8 cellular contexts compared by ENCODE assay signal in the genomic region with DNA sequence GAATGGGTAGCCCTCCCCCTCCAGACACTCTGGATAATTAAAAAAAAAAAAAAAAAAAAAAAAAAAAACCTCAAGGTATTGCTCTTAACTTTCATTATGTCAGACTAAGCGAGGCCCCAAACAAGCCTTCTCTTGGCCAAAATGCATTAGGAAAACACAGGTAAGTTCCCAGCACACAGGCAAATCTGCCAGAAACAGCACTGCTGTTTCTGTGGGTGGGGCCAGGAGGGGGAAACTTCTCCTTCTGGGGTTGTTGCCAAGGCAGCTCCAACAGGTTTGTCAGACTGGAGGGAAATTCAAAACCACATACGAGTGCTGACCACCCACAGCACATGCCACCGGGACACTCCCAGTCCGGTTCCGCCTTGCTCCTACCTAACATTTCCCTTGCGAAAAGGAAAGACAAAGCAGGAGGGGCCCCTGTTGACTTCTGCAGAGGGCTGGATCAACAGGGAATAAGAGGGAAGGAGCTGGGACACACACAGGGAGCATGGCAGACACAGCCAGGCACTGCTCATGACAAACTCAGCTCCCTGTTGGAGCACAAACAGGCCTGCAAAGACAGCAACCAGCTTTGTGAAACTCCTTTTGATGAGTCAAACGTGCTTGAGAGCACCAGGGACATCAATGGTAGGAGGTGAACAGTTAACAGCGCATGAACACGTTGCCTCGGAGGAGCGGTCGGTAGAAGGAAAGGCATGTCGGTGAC. TPM values are rescaled to one million over a fixed set of nuclear protein-coding genes. Genes with fewer than 3 reads are reported as not detected.
DNase-seq lines count a peak whose midpoint lies in the region; ATAC-seq and TF ChIP-seq lines count a peak whose summit lies in the region.

No MANE protein-coding gene starts in this region.

- intact Hi-C loops in Caco-2 (cut with micrococcal nuclease; ENCODE audit: unreplicated experiment), result no loop called here
- intact Hi-C loops in testis (cut with DNase I; ENCODE audit: low total_unique reads), result no loop called here

- H3K27ac ChIP-seq in KOPT-K1 (ENCODE audit: low read depth, low read length, poor library complexity, severe bottlenecking) (peak overlapping the region; percentile 95), muscle layer of colon (ENCODE audit: low read depth, low read length) (peak overlapping the region; percentile 97), testis (peak overlapping the region; percentile 74 to 92)

- no peaks in the 10 kb centered on the region for H3K27me3 Mint-ChIP-seq in Caco-2 (ENCODE audit: insufficient read depth, unreplicated experiment)

- H3K9me3 Mint-ChIP-seq in Caco-2 (ENCODE audit: unreplicated experiment), result no peaks in the 10 kb centered on the region

- 58 to 61% methylated on average over 13 of the region's 13 CpGs for WGBS in testis, 2 donors

- peaks cover 100% of the 10 kb centered on the region for H3K36me3 Mint-ChIP-seq in Caco-2 (ENCODE audit: insufficient read depth, unreplicated experiment)

- H3K4me1 ChIP-seq in Caco-2 (peaks cover 75% of the 10 kb centered on the region), muscle layer of colon (ENCODE audit: insufficient read depth, low read length) (peaks cover 100% of the 10 kb centered on the region), testis (peaks cover 80% of the 10 kb centered on the region), HAP-1 (peaks cover 5% of the 10 kb centered on the region)

- no peak for ATAC-seq in GM21447 (IDR thresholded peaks at IDR 0.05; ENCODE audit: unreplicated experiment)

- H3K27ac Mint-ChIP-seq in Caco-2 (ENCODE audit: unreplicated experiment), result peak overlapping the region; percentile 95

- peaks cover 73% of the 10 kb centered on the region for H3K4me1 Mint-ChIP-seq in Caco-2 (ENCODE audit: low read depth, unreplicated experiment)

- CTCF ChIA-PET in Caco-2 (lab: Charles Lee), result interaction anchor here (1.5 kb wide), 1 partner anchor 27 kb away, joined by 3 read pairs; no protein-coding TSS in a partner anchor

- no peaks in the 10 kb centered on the region for H3K9me3 ChIP-seq in Caco-2
- H3K9me3 ChIP-seq in KOPT-K1 (ENCODE audit: insufficient read depth, low read length, poor library complexity, severe bottlenecking), result no peaks in the 10 kb centered on the region
- H3K9me3 ChIP-seq in muscle layer of colon (ENCODE audit: low read length), result no peaks in the 10 kb centered on the region
- no peaks in the 10 kb centered on the region for H3K9me3 ChIP-seq in testis
- no peaks in the 10 kb centered on the region for H3K9me3 ChIP-seq in HAP-1

- POLR2A ChIA-PET in Caco-2 (lab: Charles Lee), result interaction anchor here (1.4 kb wide), 1 partner anchor 37 kb away, joined by 3 read pairs; no protein-coding TSS in a partner anchor

- H3K9ac ChIP-seq in muscle layer of colon (ENCODE audit: low read length), result peak overlapping the region; percentile 49

- no peak for TF ChIP-seq POLR2A in testis (IDR thresholded peaks at IDR 0.05)

- TF ChIP-seq CTCF in Caco-2 (IDR thresholded peaks at IDR 0.05; ENCODE audit: insufficient read depth in 1 of 2, low read depth in 1 of 2, low read length in 1 of 2, severe bottlenecking in 1 of 2, unreplicated experiment in 1 of 2) (no peak), choroid plexus epithelial cell (conservative IDR thresholded peaks at IDR 0.05; ENCODE audit: low read depth, low read length) (no peak), testis (IDR thresholded peaks at IDR 0.05) (no peak)

- DNase-seq in Caco-2 (peak in 1 of 2 experiments; percentile 57), UCSD-AML1 (lab: John Stamatoyannopoulos, UW; ENCODE audit: unreplicated experiment) (peak; percentile 56), choroid plexus epithelial cell (ENCODE audit: low read depth) (peak; percentile 80), testis (no peak), HAP-1 (ENCODE audit: low spot score in 2 of 2) (no peak)

- H3K4me3 Mint-ChIP-seq in Caco-2 (ENCODE audit: unreplicated experiment), result peak overlapping the region; percentile 3

- no TSS peak for BruUV-seq in Caco-2 (replicated peaks; lab: Mats Ljungman, UMichigan)

- no peaks in the 10 kb centered on the region for H3K27me3 ChIP-seq in Caco-2 (replicated peaks; ENCODE audit: control insufficient read depth, insufficient read depth, low read length)
- no peaks in the 10 kb centered on the region for H3K27me3 ChIP-seq in muscle layer of colon (ENCODE audit: control insufficient read depth in 1 of 2, insufficient read depth in 2 of 2, low read length in 2 of 2)
- H3K27me3 ChIP-seq in testis, result no peaks in the 10 kb centered on the region
- no peaks in the 10 kb centered on the region for H3K27me3 ChIP-seq in HAP-1 (ENCODE audit: low read depth)

- peaks cover 11% of the 10 kb centered on the region for H3K36me3 ChIP-seq in Caco-2 (ENCODE audit: control insufficient read depth, insufficient read depth, low read length)
- peaks cover 78% of the 10 kb centered on the region for H3K36me3 ChIP-seq in KOPT-K1 (ENCODE audit: insufficient read depth, low read length)
- peaks cover 60% of the 10 kb centered on the region for H3K36me3 ChIP-seq in muscle layer of colon (ENCODE audit: insufficient read depth, low read length)
- H3K36me3 ChIP-seq in testis (ENCODE audit: low read depth, missing control alignments), result no peaks in the 10 kb centered on the region
- H3K36me3 ChIP-seq in HAP-1 (replicated peaks), result peaks cover 64% of the 10 kb centered on the region

- H3K4me3 ChIP-seq in Caco-2 (ENCODE audit: low read depth, low read length), result no peak overlapping the region
- no peak overlapping the region for H3K4me3 ChIP-seq in choroid plexus epithelial cell (ENCODE audit: low read depth, low read length)
- H3K4me3 ChIP-seq in muscle layer of colon (ENCODE audit: low read depth in 1 of 2, low read length in 2 of 2), result no peak overlapping the region
- H3K4me3 ChIP-seq in testis, result no peak overlapping the region
- H3K4me3 ChIP-seq in HAP-1, result no peak overlapping the region

- in situ Hi-C loops in HAP-1 (cut with MboI; ENCODE audit: low sequenced_read_pairs), result no loop called here

RNA-seq across cellular contexts. Expression of a gene that starts 55.0 kb away (rescaled TPM):
- 513 and 539 TPM in 2 replicates for total RNA-seq in Caco-2 (2022)
- total RNA-seq in testis, result 100 to 1,000 TPM; 141 to 146 TPM
- polyA plus RNA-seq in testis (ENCODE audit: insufficient read depth, low read depth, low replicate concordance), result 129 TPM

Comparison
In these comparisons a context has a peak if more than half of its experiments do, and no peak if none do; other contexts are left out.
1. DNase-seq: peak in UCSD-AML1 (single experiment) and choroid plexus epithelial cell (single experiment); none in testis (single experiment) and HAP-1 (0 of 2).
2. Peak in every context shown above with its lines, with median percentiles within 50 percentile points of each other: H3K27ac ChIP-seq.